ENCODE assay signal across 7 cellular contexts in the genomic region with DNA sequence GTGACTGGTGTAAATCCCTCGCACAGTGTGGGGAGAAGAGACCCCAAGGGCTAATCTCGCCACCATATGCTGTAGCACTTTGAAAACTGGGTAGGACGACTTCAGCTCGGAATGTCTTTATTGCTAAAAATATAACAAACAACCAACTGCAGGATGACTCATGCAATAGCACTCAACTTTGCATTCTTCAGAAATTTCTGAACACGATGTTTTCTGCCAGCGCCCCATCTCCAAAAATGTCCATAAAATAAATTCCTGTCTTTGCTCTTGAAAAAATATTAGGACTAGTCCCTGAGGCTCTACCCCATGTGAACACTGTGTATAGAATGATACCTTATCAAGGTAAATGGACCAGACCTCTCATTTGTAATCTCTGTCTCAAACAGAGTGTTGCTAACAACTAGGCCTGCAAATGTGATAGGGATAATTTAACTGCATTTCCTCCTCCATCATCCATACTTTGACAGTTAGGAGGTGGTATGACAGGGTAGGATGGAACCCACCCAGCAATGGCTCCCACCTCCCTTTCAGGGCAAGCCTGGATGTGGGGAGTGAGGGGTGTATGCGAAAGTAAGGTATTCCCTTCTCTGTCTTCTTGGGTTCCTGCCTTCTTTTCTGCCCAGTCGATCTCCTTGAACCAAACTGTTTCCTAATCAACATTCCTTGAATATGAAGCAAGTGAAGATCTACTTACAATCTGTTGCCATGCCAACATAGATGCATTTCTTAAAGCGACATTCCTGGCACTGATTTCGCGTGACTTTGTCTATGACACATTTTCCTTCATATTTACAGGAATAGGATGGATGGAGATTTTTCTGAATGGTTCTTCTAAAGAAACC.
DNase-seq lines count a peak whose midpoint lies in the region; ATAC-seq and TF ChIP-seq lines count a peak whose summit lies in the region.

No MANE protein-coding gene starts in this region.

- no peaks in the 10 kb centered on the region for H3K27me3 ChIP-seq in upper lobe of left lung

- H3K4me3 ChIP-seq in astrocyte of the spinal cord (ENCODE audit: low read depth, low read length): no peak overlapping the region
- H3K4me3 ChIP-seq in upper lobe of left lung: no peak overlapping the region

- peaks cover 0 to 18% (median 0%) of the 10 kb centered on the region in 4 donors for H3K36me3 ChIP-seq in upper lobe of left lung

- ATAC-seq in upper lobe of left lung (ENCODE audit: low FRiP score in 2 of 2): peak; percentile 61 to 75
- ATAC-seq in HG02763 (IDR thresholded peaks at IDR 0.05; ENCODE audit: unreplicated experiment): no peak
- ATAC-seq in GM21447 (IDR thresholded peaks at IDR 0.05; ENCODE audit: unreplicated experiment): no peak
- no peak for ATAC-seq in GM21360 (IDR thresholded peaks at IDR 0.05; ENCODE audit: unreplicated experiment)

- peaks cover 0 to 7% (median 3%) of the 10 kb centered on the region in 4 donors for H3K4me1 ChIP-seq in upper lobe of left lung

- no peak for TF ChIP-seq POLR2A in upper lobe of left lung (IDR thresholded peaks at IDR 0.05)

- H3K9me3 ChIP-seq in upper lobe of left lung: no peaks in the 10 kb centered on the region

- H3K27ac ChIP-seq in upper lobe of left lung: peak overlapping the region; percentile 2 to 76 (median 64)

- peak; percentile 69 for DNase-seq in HT1080 (ENCODE audit: low read depth)
- DNase-seq in astrocyte of the spinal cord (ENCODE audit: low read depth, low spot score): peak; percentile 68
- DNase-seq in iris pigment epithelial cell (ENCODE audit: low read depth): peak; percentile 96
- no peak for DNase-seq in upper lobe of left lung

- 64 to 70% methylated on average over 11 of the region's 11 CpGs for WGBS in upper lobe of left lung, 2 donors

- no peak for TF ChIP-seq CTCF in astrocyte of the spinal cord (IDR thresholded peaks at IDR 0.05; ENCODE audit: low read depth, low read length)
- TF ChIP-seq CTCF in upper lobe of left lung (IDR thresholded peaks at IDR 0.05): no peak

- in situ Hi-C loops in astrocyte of the spinal cord (cut with HindIII; ENCODE audit: low sequenced_read_pairs): no loop called here

- TF ChIP-seq EP300 in upper lobe of left lung (IDR thresholded peaks at IDR 0.05): peak in 3 of 4 donors; percentile 12 to 50 (median 43)

Comparison
In these comparisons a context has a peak if more than half of its experiments do, and no peak if none do; other contexts are left out.
1. DNase-seq: peak in HT1080 (single experiment), astrocyte of the spinal cord (single experiment) and iris pigment epithelial cell (single experiment); none in upper lobe of left lung (0 of 2).
2. ATAC-seq: peak in upper lobe of left lung (2 of 2); none in HG02763 (single experiment), GM21447 (single experiment) and GM21360 (single experiment).